Comparison of ENCODE assay signal across 17 cellular contexts in the genomic region with DNA sequence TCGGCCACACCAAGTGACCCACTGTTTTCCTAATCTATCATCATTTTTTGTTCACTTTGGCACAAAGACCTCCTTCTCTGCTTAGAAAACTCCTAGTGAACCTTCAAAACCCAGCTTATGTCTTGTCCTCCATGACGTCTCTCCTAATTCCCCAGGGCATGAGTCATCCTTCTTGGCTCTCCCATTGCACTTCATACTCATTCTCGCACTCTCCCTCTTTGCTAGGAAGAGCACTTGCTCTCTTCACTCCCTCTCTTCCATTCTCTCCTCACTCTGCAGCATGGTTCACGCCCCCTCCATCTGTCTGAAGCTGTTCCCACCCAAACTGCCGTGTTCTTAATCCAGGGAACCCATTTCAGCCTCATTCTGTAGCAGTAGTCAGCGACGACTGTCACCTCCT.
"Had no signal": no experiment of that assay in that cellular context is flagged by ENCODE, and none has a peak within 500 bp of the region (broad histone marks: within the 10 kb centered on the region; RNA-seq: fewer than 3 reads in every experiment).

No MANE protein-coding gene starts in this region.

- H3K4me1 ChIP-seq: adrenal gland, foreskin keratinocyte, heart left ventricle, left lung, psoas muscle, transverse colon had no signal

- ATAC-seq: activated T-helper 17 cell treated with anti-CD3 and anti-CD28 coated beads, Interleukin-2, amount 50 U/mL, for 72 hours; foreskin keratinocyte; left lung; psoas muscle; sciatic nerve; stimulated activated naive B cell treated with anti-CD40 and anti-IgM and Interleukin-4, amounts not matched to agents 10 μg/mL and 1 μg/mL and 100 μg/mL, for 72 hours had no signal

- DNase-seq: activated CD4-positive, alpha-beta T cell treated with anti-CD3 and anti-CD28 coated beads, Interleukin-2, amount 50 U/mL, for 1 hour; activated naive CD4-positive, alpha-beta T cell treated with anti-CD3 and anti-CD28 coated beads, Interleukin-2, amount 50 U/mL, for 16 hours; activated T-cell treated with anti-CD3 and anti-CD28 coated beads for 4 hours; adrenal gland; erythroblast; foreskin keratinocyte; heart left ventricle; left lung; mesendoderm; psoas muscle; stimulated activated CD4-positive, alpha-beta T cell treated with anti-CD3 and anti-CD28 coated beads, Interleukin-2, amount 100 ng/mL, for 24 hours; stimulated activated naive B cell treated with anti-CD40 and anti-IgM and Interleukin-4, amounts not matched to agents 10 μg/mL and 1 μg/mL and 100 μg/mL, for 72 hours; substantia nigra; T-helper 2 cell; transverse colon had no signal

- H3K27ac ChIP-seq: foreskin keratinocyte, heart left ventricle, left lung, psoas muscle, transverse colon had no signal

- H3K9me3 ChIP-seq: adrenal gland, left lung, psoas muscle, transverse colon had no signal

- H3K36me3 ChIP-seq: adrenal gland, left lung, transverse colon had no signal

- H3K4me3 ChIP-seq: adrenal gland, heart left ventricle, left lung, psoas muscle, transverse colon had no signal

- H3K27me3 ChIP-seq: adrenal gland, foreskin keratinocyte, heart left ventricle, left lung, transverse colon had no signal
